ENCODE assay signal across 17 cellular contexts in genomic region chrX:132704769-132705168, GRCh38.
DNase-seq lines count a peak whose midpoint lies in the region; ATAC-seq, FAIRE-seq and TF ChIP-seq lines count a peak whose summit lies in the region.
"Had no signal": no experiment of that assay in that cellular context is flagged by ENCODE, and none has a peak within 500 bp of the region (broad histone marks: within the 10 kb centered on the region; RNA-seq: fewer than 3 reads in every experiment).

No MANE protein-coding gene starts in this region.

- H3K9ac ChIP-seq in H1 (replicated peaks in 1 of 4; ENCODE audit: extremely low read depth in 1 of 4, low read depth in 3 of 4, low read length in 3 of 4) (no peak overlapping the region), mesendoderm (ENCODE audit: low read length) (no peak overlapping the region), stomach smooth muscle (ENCODE audit: low read length in 2 of 2) (no peak overlapping the region)

- no peak overlapping the region for H4K91ac ChIP-seq in H1 (replicated peaks; ENCODE audit: insufficient read length, low read length)

- peak overlapping the region; percentile 75 for H3K27ac ChIP-seq in cardiac muscle cell
- no peak overlapping the region for H3K27ac ChIP-seq in H1 (ENCODE audit: low read depth, low read length)
- no peak overlapping the region for H3K27ac ChIP-seq in mesendoderm (ENCODE audit: low read depth, low read length)
- H3K27ac ChIP-seq in stomach smooth muscle (ENCODE audit: low read length), result peak overlapping the region; percentile 25
- H3K27ac ChIP-seq in coronary artery, result no peak overlapping the region
- H3K27ac ChIP-seq in uterus, result no peak overlapping the region

- H4K20me1 ChIP-seq in H1 (replicated peaks in 1 of 2; ENCODE audit: control insufficient read depth in 1 of 2, insufficient read depth in 2 of 2, low read length in 2 of 2), result no peaks in the 10 kb centered on the region

- TF ChIP-seq CTCF in cardiac muscle cell (IDR thresholded peaks at IDR 0.05; ENCODE audit: low read depth, low read length), result no peak
- no peak for TF ChIP-seq CTCF in H1 (IDR thresholded peaks at IDR 0.05; ENCODE audit: control extremely low read depth in 1 of 3, insufficient read depth in 1 of 3, low read depth in 1 of 3, low read length in 3 of 3)
- no peak for TF ChIP-seq CTCF in coronary artery (IDR thresholded peaks at IDR 0.05)
- TF ChIP-seq CTCF in uterus (IDR thresholded peaks at IDR 0.05), result no peak

- H3K9me3 ChIP-seq in cardiac muscle cell (ENCODE audit: low read depth) (no peaks in the 10 kb centered on the region), H1 (ENCODE audit: insufficient read depth in 2 of 2, low read depth in 1 of 2, low read length in 1 of 2) (no peaks in the 10 kb centered on the region), stomach smooth muscle (ENCODE audit: control insufficient read depth in 2 of 2, low read length in 2 of 2) (no peaks in the 10 kb centered on the region), uterus (no peaks in the 10 kb centered on the region)

- no peak overlapping the region for H3K18ac ChIP-seq in H1 (ENCODE audit: extremely low read depth, low read length)
- no peak overlapping the region for H3K18ac ChIP-seq in mesendoderm (ENCODE audit: low read length)

- no peak overlapping the region for H3K23ac ChIP-seq in H1 (ENCODE audit: insufficient read length)
- H3K23ac ChIP-seq in mesendoderm (ENCODE audit: low read length), result no peak overlapping the region

- H2BK5ac ChIP-seq in H1 (ENCODE audit: low read depth, low read length), result no peak overlapping the region
- H2BK5ac ChIP-seq in mesendoderm (ENCODE audit: low read length), result no peak overlapping the region

- H3K56ac ChIP-seq in H1 (replicated peaks; ENCODE audit: insufficient read length, low read depth, low read length) (no peak overlapping the region), mesendoderm (ENCODE audit: low read length) (no peak overlapping the region)

- H3K27me3 ChIP-seq in cardiac muscle cell (no peaks in the 10 kb centered on the region), H1 (replicated peaks in 1 of 4; ENCODE audit: control insufficient read depth in 3 of 4, extremely low read depth in 1 of 4, insufficient read depth in 3 of 4, low read length in 3 of 4) (no peaks in the 10 kb centered on the region), mesendoderm (ENCODE audit: insufficient read depth, low read length, poor library complexity) (no peaks in the 10 kb centered on the region), stomach smooth muscle (ENCODE audit: control insufficient read depth in 1 of 2, insufficient read depth in 2 of 2, low read length in 2 of 2) (peaks cover 0 to 2% of the 10 kb centered on the region in 2 donors), uterus (no peaks in the 10 kb centered on the region)

- H3K4ac ChIP-seq in H1 (replicated peaks; ENCODE audit: insufficient read length, low read depth, low read length) (no peak overlapping the region), mesendoderm (ENCODE audit: low read depth, low read length) (no peak overlapping the region)

- no peak overlapping the region for H2AFZ ChIP-seq in H1 (ENCODE audit: low read length)

- 59% methylated on average over 2 of the region's 2 CpGs; no CpG with 5 or more reads in 1 of the 2 experiments for WGBS in H1 (ENCODE audit: extremely low coverage in 1 of 2, insufficient coverage in 1 of 2, insufficient read length in 1 of 2, insufficient replicate concordance in 2 of 2, low coverage in 1 of 2, low lambda C conversion rate in 2 of 2, missing lambda C conversion rate in 1 of 2), 2 experiments
- no CpG with 5 or more reads among the region's 2 CpGs for WGBS in mesendoderm (ENCODE audit: extremely low coverage, insufficient coverage, low lambda C conversion rate)

- H3K36me3 ChIP-seq in cardiac muscle cell, result no peaks in the 10 kb centered on the region
- H3K36me3 ChIP-seq in H1 (ENCODE audit: control insufficient read depth in 2 of 4, insufficient read depth in 4 of 4, low read length in 3 of 4), result no peaks in the 10 kb centered on the region
- no peaks in the 10 kb centered on the region for H3K36me3 ChIP-seq in mesendoderm (ENCODE audit: control insufficient read depth, insufficient read depth, low read length)
- no peaks in the 10 kb centered on the region for H3K36me3 ChIP-seq in stomach smooth muscle (ENCODE audit: control insufficient read depth in 2 of 2, insufficient read depth in 2 of 2, low read length in 2 of 2)
- H3K36me3 ChIP-seq in uterus, result no peaks in the 10 kb centered on the region

- POLR2A ChIA-PET in H1 (lab: Charles Lee; ENCODE audit: partially characterized antibody), result no interaction called here

- H2BK15ac ChIP-seq in H1 (ENCODE audit: low read length), result no peak overlapping the region
- H2BK15ac ChIP-seq in mesendoderm (replicated peaks; ENCODE audit: low read depth), result no peak overlapping the region

- H4K8ac ChIP-seq in H1 (ENCODE audit: extremely low read depth, insufficient read depth, low read length), result no peak overlapping the region
- H4K8ac ChIP-seq in mesendoderm (ENCODE audit: low read depth, low read length), result no peak overlapping the region

- H2AK5ac ChIP-seq in H1 (ENCODE audit: low read depth, low read length), result no peak overlapping the region
- no peak overlapping the region for H2AK5ac ChIP-seq in mesendoderm (ENCODE audit: low read length)

- H2BK20ac ChIP-seq in H1 (ENCODE audit: low read length), result no peak overlapping the region

- peaks cover 12% of the 10 kb centered on the region for H3K4me1 ChIP-seq in cardiac muscle cell (ENCODE audit: low read depth)
- H3K4me1 ChIP-seq in H1 (replicated peaks in 1 of 4; ENCODE audit: control insufficient read depth in 3 of 4, insufficient read depth in 4 of 4, low read length in 3 of 4), result peaks cover 0 to 2% (median 0%) of the 10 kb centered on the region in 4 experiments; a peak in 2 of 7 replicates
- no peaks in the 10 kb centered on the region for H3K4me1 ChIP-seq in mesendoderm (ENCODE audit: control insufficient read depth, low read depth, low read length)
- H3K4me1 ChIP-seq in stomach smooth muscle (ENCODE audit: control insufficient read depth, insufficient read depth, low read length), result no peaks in the 10 kb centered on the region
- no peaks in the 10 kb centered on the region for H3K4me1 ChIP-seq in uterus

- no peak overlapping the region for H2BK12ac ChIP-seq in H1 (ENCODE audit: low read depth, low read length)

- no peak overlapping the region for H4K5ac ChIP-seq in H1 (ENCODE audit: insufficient read length, low read depth, low read length)
- no peak overlapping the region for H4K5ac ChIP-seq in mesendoderm (ENCODE audit: low read length)

- no peaks in the 10 kb centered on the region for H3K79me2 ChIP-seq in H1 (ENCODE audit: control insufficient read depth in 1 of 2, insufficient read depth in 2 of 2, low read length in 2 of 2)
- no peaks in the 10 kb centered on the region for H3K79me2 ChIP-seq in mesendoderm (ENCODE audit: control insufficient read depth, insufficient read depth, low read length)

- ATAC-seq in Right ventricle myocardium superior (ENCODE audit: poor library complexity), result no peak
- ATAC-seq in HG02973 (IDR thresholded peaks at IDR 0.05; ENCODE audit: unreplicated experiment), result no peak

- CTCF ChIA-PET in H1 (lab: Charles Lee; ENCODE audit: partially characterized antibody), result interaction anchor here (0.6 to 0.8 kb wide), 2 partner anchors 12 to 1632 kb away, joined by 3 read pairs; no protein-coding TSS in a partner anchor

- H3K23me2 ChIP-seq in H1 (ENCODE audit: low read depth, low read length), result peaks cover 1% of the 10 kb centered on the region; the same call in 1 of the 2 replicates

- no peak for TF ChIP-seq RAD21 in H1 (IDR thresholded peaks at IDR 0.05 in 1 of 2, conservative IDR thresholded peaks at IDR 0.05 in 1 of 2; ENCODE audit: low read depth in 2 of 2, low read length in 2 of 2)

- H3K4me2 ChIP-seq in H1 (ENCODE audit: insufficient read depth in 1 of 2, low read depth in 2 of 2, low read length in 2 of 2) (no peak overlapping the region), mesendoderm (ENCODE audit: low read length) (no peak overlapping the region)

- FAIRE-seq in H1 (lab: Jason Lieb, UNC), result peak; percentile 72
- FAIRE-seq: GM19239, H54 had no signal

- H3K79me1 ChIP-seq in H1 (ENCODE audit: low read depth, low read length) (no peaks in the 10 kb centered on the region), mesendoderm (ENCODE audit: low read length) (no peaks in the 10 kb centered on the region)

- intact Hi-C loops in Right ventricle myocardium superior (cut with DNase I), result no loop called here
- intact Hi-C loops in uterus (cut with DNase I; ENCODE audit: low total_unique reads), result no loop called here

- H2BK120ac ChIP-seq in H1 (replicated peaks; ENCODE audit: low read depth, low read length) (no peak overlapping the region), mesendoderm (ENCODE audit: low read depth, low read length) (no peak overlapping the region)

- no peak for TF ChIP-seq POLR2A in H1 (IDR thresholded peaks at IDR 0.05; ENCODE audit: control extremely low read depth in 1 of 2, low read depth in 2 of 2, low read length in 2 of 2)
- TF ChIP-seq POLR2A in uterus (IDR thresholded peaks at IDR 0.05), result no peak

- H3K4me3 ChIP-seq in cardiac muscle cell, result no peak overlapping the region
- no peak overlapping the region for H3K4me3 ChIP-seq in H1 (ENCODE audit: extremely low read depth in 1 of 4, insufficient read depth in 2 of 4, low read depth in 3 of 4, low read length in 4 of 4)
- no peak overlapping the region for H3K4me3 ChIP-seq in mesendoderm (ENCODE audit: low read length)
- no peak overlapping the region for H3K4me3 ChIP-seq in stomach smooth muscle (ENCODE audit: low read length in 2 of 2)
- no peak overlapping the region for H3K4me3 ChIP-seq in coronary artery
- no peak overlapping the region for H3K4me3 ChIP-seq in uterus

- no peak overlapping the region for H3K14ac ChIP-seq in H1 (ENCODE audit: insufficient read length)

- no peak for TF ChIP-seq EP300 in H1 (IDR thresholded peaks at IDR 0.05; ENCODE audit: borderline replicate concordance in 1 of 2, low read depth in 2 of 2, low read length in 2 of 2)

- DNase-seq in cardiac muscle cell (ENCODE audit: low read depth in 1 of 2, low spot score in 1 of 2), result peak in 1 of 2 donors; percentile 83
- no peak for DNase-seq in Right ventricle myocardium superior
- DNase-seq in H1 (ENCODE audit: low read depth in 1 of 2, low spot score in 2 of 2), result no peak
- DNase-seq in mesendoderm, result peak; percentile 52
- no peak for DNase-seq in coronary artery (ENCODE audit: low spot score)
- no peak for DNase-seq in uterus
- DNase-seq: EL, Karpas-422, NCI-H1417, NCI-H187, NCI-H446, NCI-H526, SHP77 had no signal

TF ChIP-seq in H1, 55 proteins besides CTCF, POLR2A, EP300 and RAD21 (continues in another document):
- no peak for TF ChIP-seq RNF2 (IDR thresholded peaks at IDR 0.05; ENCODE audit: borderline replicate concordance, low read depth, low read length, missing control alignments, poor library complexity, severe bottlenecking)
- TF ChIP-seq SIRT6 (IDR thresholded peaks at IDR 0.05; ENCODE audit: low read length), result no peak
- no peak for TF ChIP-seq GABPA (IDR thresholded peaks at IDR 0.05; ENCODE audit: borderline replicate concordance, insufficient read depth, low read length)

Comparison
In these comparisons a context has a peak if more than half of its experiments do, and no peak if none do; other contexts are left out.
1. H3K27ac ChIP-seq: peak in cardiac muscle cell (single experiment) and stomach smooth muscle (single experiment); none in H1 (single experiment), mesendoderm (single experiment), coronary artery (0 of 2) and uterus (0 of 2).